In the genomic region with DNA sequence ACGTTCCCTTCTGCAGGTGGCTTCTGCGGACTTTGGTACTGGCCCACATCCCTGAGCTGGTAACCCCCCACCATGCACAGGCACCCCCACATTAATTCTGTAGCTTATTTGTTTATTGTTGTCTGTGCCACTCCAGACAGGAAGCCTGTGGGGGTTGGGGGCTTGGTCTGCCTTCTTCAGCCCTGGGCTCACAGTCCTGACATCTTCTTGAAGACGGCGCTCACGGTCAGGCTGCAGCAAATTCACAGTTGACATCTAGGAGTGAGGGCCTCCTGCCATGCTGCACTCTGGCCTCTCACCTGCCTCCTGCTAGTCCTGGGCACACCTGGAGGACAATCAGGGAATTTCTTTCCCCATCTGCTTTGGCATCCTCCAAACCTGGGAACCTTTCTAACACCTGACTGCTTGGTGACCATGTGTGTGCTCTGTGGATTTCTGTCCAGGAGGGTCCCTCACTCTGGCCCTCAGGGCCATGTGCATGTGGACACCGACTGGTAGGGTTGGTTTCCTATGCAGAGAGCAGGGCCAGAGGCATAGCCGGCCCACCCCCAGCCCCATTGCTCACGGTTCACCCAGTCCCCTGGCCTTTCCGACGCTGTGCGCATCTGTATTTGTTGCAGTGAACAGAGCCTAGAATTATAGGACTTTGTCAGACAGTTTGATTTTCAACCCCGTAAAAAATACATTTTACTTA, we compare ENCODE assay signal across 1 cellular context.
A peak's percentile ranks its signal among the peaks of the same experiment; 100 is the strongest.
TF ChIP-seq lines count a peak whose summit lies in the region.

No MANE protein-coding gene starts in this region.

TF ChIP-seq in K562, 482 proteins besides CTCF, POLR2A, EP300 and RAD21 (continued from another document):
- TF ChIP-seq, protein P1, sequence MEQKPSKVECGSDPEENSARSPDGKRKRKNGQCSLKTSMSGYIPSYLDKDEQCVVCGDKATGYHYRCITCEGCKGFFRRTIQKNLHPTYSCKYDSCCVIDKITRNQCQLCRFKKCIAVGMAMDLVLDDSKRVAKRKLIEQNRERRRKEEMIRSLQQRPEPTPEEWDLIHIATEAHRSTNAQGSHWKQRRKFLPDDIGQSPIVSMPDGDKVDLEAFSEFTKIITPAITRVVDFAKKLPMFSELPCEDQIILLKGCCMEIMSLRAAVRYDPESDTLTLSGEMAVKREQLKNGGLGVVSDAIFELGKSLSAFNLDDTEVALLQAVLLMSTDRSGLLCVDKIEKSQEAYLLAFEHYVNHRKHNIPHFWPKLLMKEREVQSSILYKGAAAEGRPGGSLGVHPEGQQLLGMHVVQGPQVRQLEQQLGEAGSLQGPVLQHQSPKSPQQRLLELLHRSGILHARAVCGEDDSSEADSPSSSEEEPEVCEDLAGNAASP (IDR thresholded peaks at IDR 0.05), result no peak
- peak; percentile 2 for TF ChIP-seq CHD4 (IDR thresholded peaks at IDR 0.05; ENCODE audit: insufficient read depth, insufficient replicate concordance, low read depth, low read length, poor library complexity, severe bottlenecking)
- TF ChIP-seq TAL1 (IDR thresholded peaks at IDR 0.05), result no peak
- TF ChIP-seq RBBP5 (IDR thresholded peaks at IDR 0.05; ENCODE audit: borderline replicate concordance, insufficient read depth, low read length, poor library complexity, severe bottlenecking), result peak; percentile 42
- no peak for TF ChIP-seq EZH2 (IDR thresholded peaks at IDR 0.05; ENCODE audit: borderline replicate concordance, low read depth, low read length)
- no peak for TF ChIP-seq TFAM (CRISPR knock-in tag; conservative IDR thresholded peaks at IDR 0.05)
- TF ChIP-seq XRCC3 (IDR thresholded peaks at IDR 0.05), result no peak
- TF ChIP-seq ZZZ3 (IDR thresholded peaks at IDR 0.05), result no peak
- TF ChIP-seq L3MBTL2 (IDR thresholded peaks at IDR 0.05), result peak; percentile 13; the same call in 1 of the 2 replicates
- TF ChIP-seq, protein P2, sequence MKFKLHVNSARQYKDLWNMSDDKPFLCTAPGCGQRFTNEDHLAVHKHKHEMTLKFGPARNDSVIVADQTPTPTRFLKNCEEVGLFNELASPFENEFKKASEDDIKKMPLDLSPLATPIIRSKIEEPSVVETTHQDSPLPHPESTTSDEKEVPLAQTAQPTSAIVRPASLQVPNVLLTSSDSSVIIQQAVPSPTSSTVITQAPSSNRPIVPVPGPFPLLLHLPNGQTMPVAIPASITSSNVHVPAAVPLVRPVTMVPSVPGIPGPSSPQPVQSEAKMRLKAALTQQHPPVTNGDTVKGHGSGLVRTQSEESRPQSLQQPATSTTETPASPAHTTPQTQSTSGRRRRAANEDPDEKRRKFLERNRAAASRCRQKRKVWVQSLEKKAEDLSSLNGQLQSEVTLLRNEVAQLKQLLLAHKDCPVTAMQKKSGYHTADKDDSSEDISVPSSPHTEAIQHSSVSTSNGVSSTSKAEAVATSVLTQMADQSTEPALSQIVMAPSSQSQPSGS (CRISPR knock-in tag; IDR thresholded peaks at IDR 0.05), result no peak
- TF ChIP-seq FIP1L1 (IDR thresholded peaks at IDR 0.05; ENCODE audit: low read depth, low read length, poor library complexity, severe bottlenecking), result no peak
- TF ChIP-seq ZNF785 (CRISPR knock-in tag; IDR thresholded peaks at IDR 0.05), result no peak
- TF ChIP-seq TEAD2 (tag; IDR thresholded peaks at IDR 0.05), result no peak
